In the genomic region with DNA sequence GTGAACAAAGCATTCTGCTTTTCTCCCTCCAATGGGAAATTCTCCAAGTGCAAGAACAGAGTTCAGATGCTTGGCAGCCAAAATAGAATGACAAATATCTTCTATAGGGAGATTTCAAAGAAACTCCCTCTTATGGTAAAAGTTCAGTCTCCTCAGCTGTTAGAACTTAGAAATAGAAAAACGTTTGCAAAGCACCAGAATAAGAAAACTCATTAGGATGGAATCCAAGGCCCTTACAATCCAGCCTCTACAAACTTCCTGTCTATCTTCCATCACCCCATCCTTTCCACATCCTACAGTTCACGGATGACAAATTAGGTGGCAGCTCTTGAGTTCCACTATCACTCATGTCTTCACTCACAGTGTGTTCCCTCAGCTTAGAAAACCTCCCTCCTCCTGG, we compare ENCODE assay signal across 12 cellular contexts. TPM values are rescaled to one million over a fixed set of nuclear protein-coding genes. Genes with fewer than 3 reads are reported as not detected.
DNase-seq lines count a peak whose midpoint lies in the region; ATAC-seq and TF ChIP-seq lines count a peak whose summit lies in the region.
"Had no signal": no experiment of that assay in that cellular context is flagged by ENCODE, and none has a peak within 500 bp of the region (broad histone marks: within the 10 kb centered on the region; RNA-seq: fewer than 3 reads in every experiment).

No MANE protein-coding gene starts in this region.

- H3K36me3 ChIP-seq in spleen: no peaks in the 10 kb centered on the region

- H3K4me3 ChIP-seq in spleen: no peak overlapping the region

- peaks cover 4% of the 10 kb centered on the region for H3K9me3 Mint-ChIP-seq in chondrocyte (ENCODE audit: low read depth)

- TF ChIP-seq CTCF in chondrocyte (IDR thresholded peaks at IDR 0.05) (no peak), spleen (IDR thresholded peaks at IDR 0.05 in 8 of 11, conservative IDR thresholded peaks at IDR 0.05 in 3 of 11) (no peak)

- peak overlapping the region in 6 of 8 donors; percentile 13 to 55 (median 32) for H3K27ac ChIP-seq in spleen

- H3K4me1 Mint-ChIP-seq in chondrocyte (ENCODE audit: low read depth): peaks cover 39% of the 10 kb centered on the region
- H3K4me1 Mint-ChIP-seq: CD14-positive monocyte had no signal

- no peak overlapping the region for H3K4me3 Mint-ChIP-seq in chondrocyte (ENCODE audit: unreplicated experiment)
- H3K4me3 Mint-ChIP-seq: CD14-positive monocyte had no signal

- ATAC-seq in HG02840 (IDR thresholded peaks at IDR 0.05; ENCODE audit: low FRiP score, unreplicated experiment): no peak
- no peak for ATAC-seq in GM21737 (IDR thresholded peaks at IDR 0.05; ENCODE audit: unreplicated experiment)
- no peak for ATAC-seq in GM18867 (IDR thresholded peaks at IDR 0.05; ENCODE audit: unreplicated experiment)

- no peak for TF ChIP-seq POLR2A in spleen (IDR thresholded peaks at IDR 0.05)

- no peaks in the 10 kb centered on the region for H3K27me3 Mint-ChIP-seq in chondrocyte (ENCODE audit: low read depth)

- H3K27ac Mint-ChIP-seq in chondrocyte (ENCODE audit: unreplicated experiment): peak overlapping the region; percentile 65

- 37 to 60% (median 45%) methylated on average over 2 of the region's 2 CpGs for WGBS in spleen, 5 donors

- peaks cover 0 to 5% (median 0%) of the 10 kb centered on the region in 6 donors for H3K4me1 ChIP-seq in spleen

- H3K9me3 ChIP-seq in spleen: no peaks in the 10 kb centered on the region

- H3K27me3 ChIP-seq in spleen (replicated peaks in 1 of 7): no peaks in the 10 kb centered on the region

- intact Hi-C loops in spleen (cut with DNase I; ENCODE audit: low total_unique reads): no loop called here

- no peaks in the 10 kb centered on the region for H3K36me3 Mint-ChIP-seq in chondrocyte (ENCODE audit: low read depth)
- H3K36me3 Mint-ChIP-seq: CD14-positive monocyte had no signal

- DNase-seq in GM04503 (ENCODE audit: low read depth) (peak; percentile 50), chondrocyte (ENCODE audit: low spot score) (no peak), left kidney (ENCODE audit: low read depth, low spot score) (peak; percentile 38), spleen (no peak), NCI-H2196 (lab: John Stamatoyannopoulos, UW; ENCODE audit: unreplicated experiment) (no peak)
- DNase-seq: activated CD4-positive, CD25-positive, alpha-beta regulatory T cell treated with anti-CD3 and anti-CD28 coated beads, Interleukin-2, amount 50 U/mL, for 72 hours; activated effector memory CD4-positive, alpha-beta T cell treated with anti-CD3 and anti-CD28 coated beads, Interleukin-2, amount 50 U/mL, for 16 hours; mesendoderm had no signal

RNA-seq across cellular contexts. Expression of a gene that starts 25.7 kb away (rescaled TPM):
- total RNA-seq in chondrocyte (4.9 to 5.9 TPM (median 5.1 TPM) in 3 replicates), spleen (10 to 100 TPM in 4 of 7 donors, 1 to 10 TPM in 3; 7.3 to 19.7 (median 13.9) TPM)
- polyA plus RNA-seq in spleen: 1 to 10 TPM; 1.5 to 1.8 (median 1.7) TPM
- polyA plus RNA-seq: CD14-positive monocyte had no signal

Comparison
In these comparisons a context has a peak if more than half of its experiments do, and no peak if none do; other contexts are left out.
1. DNase-seq: peak in GM04503 (single experiment) and left kidney (single experiment); none in chondrocyte (single experiment), spleen (single experiment) and NCI-H2196 (single experiment).